ENCODE assay signal across 1 cellular context in the genomic region with DNA sequence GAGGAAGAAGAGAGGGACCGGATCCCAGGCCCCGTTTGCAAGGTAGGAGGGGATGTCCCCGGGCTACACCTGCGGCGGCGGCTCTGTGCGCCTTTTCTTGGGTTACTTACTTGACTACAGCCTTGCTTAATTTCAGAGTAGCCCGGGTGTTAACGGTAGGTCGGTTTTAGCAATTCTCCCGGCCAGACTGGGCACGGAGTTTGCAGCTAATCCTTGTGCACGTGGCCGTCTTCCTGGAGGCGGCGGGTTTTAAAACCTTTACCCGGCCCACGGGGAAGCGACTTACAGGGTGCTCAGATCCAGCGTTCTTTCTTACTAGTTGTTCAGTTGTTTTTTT.
TF ChIP-seq lines count a peak whose summit lies in the region.

No MANE protein-coding gene starts in this region.

TF ChIP-seq in HepG2, 621 proteins besides CTCF, POLR2A, EP300 and RAD21 (continued from another document):
- TF ChIP-seq NRL (CRISPR knock-in tag; IDR thresholded peaks at IDR 0.05; ENCODE audit: borderline replicate concordance) (no peak), ZNF121 (CRISPR knock-in tag; IDR thresholded peaks at IDR 0.05) (no peak), ZNF607 (CRISPR knock-in tag; IDR thresholded peaks at IDR 0.05; ENCODE audit: borderline replicate concordance) (0 out of 2 replicates have a peak, but pooled peaks have one; percentile 33), ARNT2 (CRISPR knock-in tag; IDR thresholded peaks at IDR 0.05; ENCODE audit: low read depth) (peak; percentile 1; the same call in 1 of the 2 replicates), MYC (CRISPR knock-in tag; IDR thresholded peaks at IDR 0.05; ENCODE audit: borderline replicate concordance) (no peak; the same call in 1 of the 2 replicates), KDM5A (IDR thresholded peaks at IDR 0.05; ENCODE audit: borderline replicate concordance, low read length) (peak; percentile 84), GZF1 (CRISPR knock-in tag; IDR thresholded peaks at IDR 0.05) (0 out of 2 replicates have a peak, but pooled peaks have one; percentile 14), MXD4 (CRISPR knock-in tag; IDR thresholded peaks at IDR 0.05) (0 out of 2 replicates have a peak, but pooled peaks have one; percentile 3), NR2C2 (CRISPR knock-in tag; IDR thresholded peaks at IDR 0.05; ENCODE audit: borderline replicate concordance) (no peak), MYPOP (CRISPR knock-in tag; IDR thresholded peaks at IDR 0.05) (0 out of 2 replicates have a peak, but pooled peaks have one; percentile 6)
- TF ChIP-seq, protein P1, sequence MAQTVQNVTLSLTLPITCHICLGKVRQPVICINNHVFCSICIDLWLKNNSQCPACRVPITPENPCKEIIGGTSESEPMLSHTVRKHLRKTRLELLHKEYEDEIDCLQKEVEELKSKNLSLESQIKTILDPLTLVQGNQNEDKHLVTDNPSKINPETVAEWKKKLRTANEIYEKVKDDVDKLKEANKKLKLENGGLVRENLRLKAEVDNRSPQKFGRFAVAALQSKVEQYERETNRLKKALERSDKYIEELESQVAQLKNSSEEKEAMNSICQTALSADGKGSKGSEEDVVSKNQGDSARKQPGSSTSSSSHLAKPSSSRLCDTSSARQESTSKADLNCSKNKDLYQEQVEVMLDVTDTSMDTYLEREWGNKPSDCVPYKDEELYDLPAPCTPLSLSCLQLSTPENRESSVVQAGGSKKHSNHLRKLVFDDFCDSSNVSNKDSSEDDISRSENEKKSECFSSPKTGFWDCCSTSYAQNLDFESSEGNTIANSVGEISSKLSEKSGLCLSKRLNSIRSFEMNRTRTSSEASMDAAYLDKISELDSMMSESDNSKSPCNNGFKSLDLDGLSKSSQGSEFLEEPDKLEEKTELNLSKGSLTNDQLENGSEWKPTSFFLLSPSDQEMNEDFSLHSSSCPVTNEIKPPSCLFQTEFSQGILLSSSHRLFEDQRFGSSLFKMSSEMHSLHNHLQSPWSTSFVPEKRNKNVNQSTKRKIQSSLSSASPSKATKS (CRISPR knock-in tag; IDR thresholded peaks at IDR 0.05), result no peak
- TF ChIP-seq, protein P2, sequence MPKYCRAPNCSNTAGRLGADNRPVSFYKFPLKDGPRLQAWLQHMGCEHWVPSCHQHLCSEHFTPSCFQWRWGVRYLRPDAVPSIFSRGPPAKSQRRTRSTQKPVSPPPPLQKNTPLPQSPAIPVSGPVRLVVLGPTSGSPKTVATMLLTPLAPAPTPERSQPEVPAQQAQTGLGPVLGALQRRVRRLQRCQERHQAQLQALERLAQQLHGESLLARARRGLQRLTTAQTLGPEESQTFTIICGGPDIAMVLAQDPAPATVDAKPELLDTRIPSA (CRISPR knock-in tag; IDR thresholded peaks at IDR 0.05; ENCODE audit: borderline replicate concordance), result 0 out of 2 replicates have a peak, but pooled peaks have one; percentile 77
